Comparison of ENCODE assay signal across 8 cellular contexts in genomic region chr19:10105241-10106099, GRCh38. TPM values are rescaled to one million over a fixed set of nuclear protein-coding genes. Genes with fewer than 3 reads are reported as not detected.
A peak's percentile ranks its signal among the peaks of the same experiment; 100 is the strongest.
DNase-seq lines count a peak whose midpoint lies in the region; ATAC-seq and TF ChIP-seq lines count a peak whose summit lies in the region.

No MANE protein-coding gene starts in this region.

- H3K36me3 Mint-ChIP-seq in Calu3 (ENCODE audit: insufficient read depth, unreplicated experiment), result peaks cover 38% of the 10 kb centered on the region
- H3K36me3 Mint-ChIP-seq in T-helper 1 cell treated with Interleukin-12 subunit alpha and Interleukin-12 subunit beta and Interleukin-4 antibody, amounts not matched to agents 30 μg/mL and 1 μg/mL, for 36 hours (ENCODE audit: low read depth), result peaks cover 20% of the 10 kb centered on the region
- peaks cover 45% of the 10 kb centered on the region for H3K36me3 Mint-ChIP-seq in dendritic cell treated with granulocyte-macrophage colony-stimulating factor and Interleukin-4, amounts not matched to agents 40 ng/mL and 50 ng/mL, for 4 days (ENCODE audit: low read depth)

- peaks cover 19% of the 10 kb centered on the region for H3K27me3 Mint-ChIP-seq in Calu3 (ENCODE audit: unreplicated experiment)
- H3K27me3 Mint-ChIP-seq in T-helper 1 cell treated with Interleukin-12 subunit alpha and Interleukin-12 subunit beta and Interleukin-4 antibody, amounts not matched to agents 30 μg/mL and 1 μg/mL, for 36 hours (ENCODE audit: low read depth), result no peaks in the 10 kb centered on the region
- H3K27me3 Mint-ChIP-seq in dendritic cell treated with granulocyte-macrophage colony-stimulating factor and Interleukin-4, amounts not matched to agents 40 ng/mL and 50 ng/mL, for 4 days, result no peaks in the 10 kb centered on the region

- TF ChIP-seq CTCF in Calu3 (IDR thresholded peaks at IDR 0.05; ENCODE audit: unreplicated experiment), result no peak

- peaks cover 14% of the 10 kb centered on the region for H3K4me1 Mint-ChIP-seq in Calu3 (ENCODE audit: low read depth, unreplicated experiment)
- peaks cover 40% of the 10 kb centered on the region for H3K4me1 Mint-ChIP-seq in T-helper 1 cell treated with Interleukin-12 subunit alpha and Interleukin-12 subunit beta and Interleukin-4 antibody, amounts not matched to agents 30 μg/mL and 1 μg/mL, for 36 hours (ENCODE audit: low read depth)
- H3K4me1 Mint-ChIP-seq in dendritic cell treated with granulocyte-macrophage colony-stimulating factor and Interleukin-4, amounts not matched to agents 40 ng/mL and 50 ng/mL, for 4 days (ENCODE audit: low read depth), result peaks cover 81% of the 10 kb centered on the region

- ATAC-seq in HG02870 (IDR thresholded peaks at IDR 0.05; ENCODE audit: unreplicated experiment), result peak; percentile 22

- H3K4me3 Mint-ChIP-seq in Calu3 (ENCODE audit: low read depth, unreplicated experiment), result peak overlapping the region; percentile 84
- H3K4me3 Mint-ChIP-seq in T-helper 1 cell treated with Interleukin-12 subunit alpha and Interleukin-12 subunit beta and Interleukin-4 antibody, amounts not matched to agents 30 μg/mL and 1 μg/mL, for 36 hours, result peak overlapping the region; percentile 87
- H3K4me3 Mint-ChIP-seq in dendritic cell treated with granulocyte-macrophage colony-stimulating factor and Interleukin-4, amounts not matched to agents 40 ng/mL and 50 ng/mL, for 4 days, result peak overlapping the region; percentile 15

- intact Hi-C loops in Calu3 (cut with micrococcal nuclease; ENCODE audit: unreplicated experiment), result no loop called here
- intact Hi-C loops in dendritic cell treated with granulocyte-macrophage colony-stimulating factor and Interleukin-4, amounts not matched to agents 40 ng/mL and 50 ng/mL, for 4 days (cut with micrococcal nuclease), result no loop called here

- peaks cover 25 to 27% (median 26%) of the 10 kb centered on the region in 3 donors for H3K36me3 ChIP-seq in skeletal muscle tissue (ENCODE audit: control insufficient read depth in 3 of 3, insufficient read depth in 3 of 3, low read length in 3 of 3)

- peak overlapping the region; percentile 64 for H3K27ac ChIP-seq in skeletal muscle tissue (ENCODE audit: low read depth, low read length)

- DNase-seq in Calu3 (no peak), NCI-H2081 treated with DMSO at 0.1 percent for 48 hours (lab: John Stamatoyannopoulos, UW) (no peak), NCI-H446 (lab: John Stamatoyannopoulos, UW) (no peak), NCI-H1436 treated with DMSO at 0.1 percent for 48 hours (lab: John Stamatoyannopoulos, UW) (no peak)

- peaks cover 11 to 24% (median 16%) of the 10 kb centered on the region in 3 donors for H3K4me1 ChIP-seq in skeletal muscle tissue (ENCODE audit: control insufficient read depth in 3 of 3, insufficient read depth in 3 of 3, low read length in 3 of 3)

- BruUV-seq in Calu3 (replicated peaks; lab: Mats Ljungman, UMichigan), result no TSS peak

- CTCF ChIA-PET in Calu3 (lab: Charles Lee), result interaction anchor here (0.8 to 1.4 kb wide), 2 partner anchors 9 to 146 kb away, joined by 3 to 4 read pairs; no protein-coding TSS in a partner anchor

- peak overlapping the region in 1 of 3 donors; percentile 64 for H3K9ac ChIP-seq in skeletal muscle tissue (ENCODE audit: low read depth in 1 of 3, low read length in 3 of 3)

- H3K27ac Mint-ChIP-seq in Calu3 (ENCODE audit: unreplicated experiment), result peak overlapping the region; percentile 63
- peak overlapping the region; percentile 98 for H3K27ac Mint-ChIP-seq in T-helper 1 cell treated with Interleukin-12 subunit alpha and Interleukin-12 subunit beta and Interleukin-4 antibody, amounts not matched to agents 30 μg/mL and 1 μg/mL, for 36 hours
- H3K27ac Mint-ChIP-seq in dendritic cell treated with granulocyte-macrophage colony-stimulating factor and Interleukin-4, amounts not matched to agents 40 ng/mL and 50 ng/mL, for 4 days, result peak overlapping the region; percentile 84

- no peaks in the 10 kb centered on the region for H3K9me3 ChIP-seq in skeletal muscle tissue (ENCODE audit: control insufficient read depth in 3 of 3, low read length in 3 of 3)

- peak overlapping the region; percentile 51 to 97 (median 70) for H3K4me3 ChIP-seq in skeletal muscle tissue (ENCODE audit: low read length in 3 of 3)

- H3K9me3 Mint-ChIP-seq in Calu3 (ENCODE audit: low read depth, unreplicated experiment), result no peaks in the 10 kb centered on the region
- no peaks in the 10 kb centered on the region for H3K9me3 Mint-ChIP-seq in T-helper 1 cell treated with Interleukin-12 subunit alpha and Interleukin-12 subunit beta and Interleukin-4 antibody, amounts not matched to agents 30 μg/mL and 1 μg/mL, for 36 hours
- no peaks in the 10 kb centered on the region for H3K9me3 Mint-ChIP-seq in dendritic cell treated with granulocyte-macrophage colony-stimulating factor and Interleukin-4, amounts not matched to agents 40 ng/mL and 50 ng/mL, for 4 days

- H3K27me3 ChIP-seq in skeletal muscle tissue (ENCODE audit: control insufficient read depth in 3 of 3, insufficient read depth in 3 of 3, low read length in 3 of 3), result no peaks in the 10 kb centered on the region

RNA-seq across cellular contexts. Expression of gene PPAN, which starts 0.7 kb away (rescaled TPM):
- 52.2 and 56.4 TPM in 2 replicates for total RNA-seq in Calu3 (2022)
- total RNA-seq in skeletal muscle tissue, result 14.6 TPM

RNA-seq across cellular contexts. Expression of gene ANGPTL6, which starts 3.0 kb away (rescaled TPM):
- 0.59 and 1.2 TPM in 2 replicates for total RNA-seq in Calu3 (2022)
- total RNA-seq in skeletal muscle tissue, result 6.3 TPM

RNA-seq across cellular contexts. Expression of gene P2RY11, which starts 6.0 kb away (rescaled TPM):
- total RNA-seq in Calu3 (2022), result 20.7 and 25.2 TPM in 2 replicates
- 1.6 TPM for total RNA-seq in skeletal muscle tissue

RNA-seq across cellular contexts. Expression of gene EIF3G, which starts 14.2 kb away (rescaled TPM):
- total RNA-seq in Calu3 (2022) (143 and 149 TPM in 2 replicates), skeletal muscle tissue (421 TPM)

RNA-seq across cellular contexts. Expression of gene SHFL, which starts 19.4 kb away (rescaled TPM):
- 37.3 and 61.5 TPM in 2 replicates for total RNA-seq in Calu3 (2022)
- total RNA-seq in skeletal muscle tissue, result 5.2 TPM

Comparison
In these comparisons a context has a peak if more than half of its experiments do, and no peak if none do; other contexts are left out.
1. H3K4me3 Mint-ChIP-seq: peak in every context shown above with its lines; median percentile 87 in T-helper 1 cell treated with Interleukin-12 subunit alpha and Interleukin-12 subunit beta and Interleukin-4 antibody, amounts not matched to agents 30 μg/mL and 1 μg/mL, for 36 hours; 84 in Calu3; 15 in dendritic cell treated with granulocyte-macrophage colony-stimulating factor and Interleukin-4, amounts not matched to agents 40 ng/mL and 50 ng/mL, for 4 days.